1 cellular context compared by ENCODE assay signal in the genomic region with DNA sequence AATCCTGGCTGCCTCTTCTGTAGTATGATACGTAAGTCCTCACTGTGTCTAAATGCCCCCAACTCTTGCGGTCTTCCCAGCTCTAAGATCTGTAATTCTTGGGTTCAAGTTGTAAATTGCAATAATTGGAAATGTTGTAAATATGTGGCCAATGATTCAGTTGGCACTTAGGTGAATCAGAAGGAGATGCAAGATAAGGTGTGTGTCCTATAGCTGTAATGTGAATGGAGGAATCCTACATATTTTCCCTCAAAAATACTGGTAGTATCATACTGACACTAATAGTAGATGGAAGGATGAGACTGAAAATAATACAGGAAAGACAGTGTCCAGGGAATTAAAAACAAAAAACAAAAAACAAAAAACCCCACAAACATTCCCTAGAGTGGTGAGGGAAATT.
TF ChIP-seq lines count a peak whose summit lies in the region.

No MANE protein-coding gene starts in this region.

TF ChIP-seq in WTC11, 78 proteins besides CTCF, POLR2A, EP300 and RAD21 (continued from another document):
- TF ChIP-seq JAZF1 (CRISPR knock-in tag; IDR thresholded peaks at IDR 0.05) (no peak), SP1 (CRISPR knock-in tag; conservative IDR thresholded peaks at IDR 0.05) (no peak), ZNF219 (CRISPR knock-in tag; IDR thresholded peaks at IDR 0.05; ENCODE audit: borderline replicate concordance) (no peak), PRRX2 (CRISPR knock-in tag; IDR thresholded peaks at IDR 0.05) (no peak), NR3C1 (CRISPR knock-in tag; conservative IDR thresholded peaks at IDR 0.05; ENCODE audit: low read depth) (no peak), MYBL2 (CRISPR knock-in tag; IDR thresholded peaks at IDR 0.05) (no peak), ZNF416 (CRISPR knock-in tag; IDR thresholded peaks at IDR 0.05) (no peak), TEAD1 (CRISPR knock-in tag; IDR thresholded peaks at IDR 0.05) (no peak)
- TF ChIP-seq, protein P1, sequence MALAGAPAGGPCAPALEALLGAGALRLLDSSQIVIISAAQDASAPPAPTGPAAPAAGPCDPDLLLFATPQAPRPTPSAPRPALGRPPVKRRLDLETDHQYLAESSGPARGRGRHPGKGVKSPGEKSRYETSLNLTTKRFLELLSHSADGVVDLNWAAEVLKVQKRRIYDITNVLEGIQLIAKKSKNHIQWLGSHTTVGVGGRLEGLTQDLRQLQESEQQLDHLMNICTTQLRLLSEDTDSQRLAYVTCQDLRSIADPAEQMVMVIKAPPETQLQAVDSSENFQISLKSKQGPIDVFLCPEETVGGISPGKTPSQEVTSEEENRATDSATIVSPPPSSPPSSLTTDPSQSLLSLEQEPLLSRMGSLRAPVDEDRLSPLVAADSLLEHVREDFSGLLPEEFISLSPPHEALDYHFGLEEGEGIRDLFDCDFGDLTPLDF (CRISPR knock-in tag; IDR thresholded peaks at IDR 0.05), result no peak
- TF ChIP-seq, protein P2, sequence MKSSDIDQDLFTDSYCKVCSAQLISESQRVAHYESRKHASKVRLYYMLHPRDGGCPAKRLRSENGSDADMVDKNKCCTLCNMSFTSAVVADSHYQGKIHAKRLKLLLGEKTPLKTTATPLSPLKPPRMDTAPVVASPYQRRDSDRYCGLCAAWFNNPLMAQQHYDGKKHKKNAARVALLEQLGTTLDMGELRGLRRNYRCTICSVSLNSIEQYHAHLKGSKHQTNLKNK (CRISPR knock-in tag; IDR thresholded peaks at IDR 0.05), result no peak
- TF ChIP-seq, protein P3, sequence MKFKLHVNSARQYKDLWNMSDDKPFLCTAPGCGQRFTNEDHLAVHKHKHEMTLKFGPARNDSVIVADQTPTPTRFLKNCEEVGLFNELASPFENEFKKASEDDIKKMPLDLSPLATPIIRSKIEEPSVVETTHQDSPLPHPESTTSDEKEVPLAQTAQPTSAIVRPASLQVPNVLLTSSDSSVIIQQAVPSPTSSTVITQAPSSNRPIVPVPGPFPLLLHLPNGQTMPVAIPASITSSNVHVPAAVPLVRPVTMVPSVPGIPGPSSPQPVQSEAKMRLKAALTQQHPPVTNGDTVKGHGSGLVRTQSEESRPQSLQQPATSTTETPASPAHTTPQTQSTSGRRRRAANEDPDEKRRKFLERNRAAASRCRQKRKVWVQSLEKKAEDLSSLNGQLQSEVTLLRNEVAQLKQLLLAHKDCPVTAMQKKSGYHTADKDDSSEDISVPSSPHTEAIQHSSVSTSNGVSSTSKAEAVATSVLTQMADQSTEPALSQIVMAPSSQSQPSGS (CRISPR knock-in tag; IDR thresholded peaks at IDR 0.05; ENCODE audit: borderline replicate concordance, low read depth), result no peak
- TF ChIP-seq, protein P4, sequence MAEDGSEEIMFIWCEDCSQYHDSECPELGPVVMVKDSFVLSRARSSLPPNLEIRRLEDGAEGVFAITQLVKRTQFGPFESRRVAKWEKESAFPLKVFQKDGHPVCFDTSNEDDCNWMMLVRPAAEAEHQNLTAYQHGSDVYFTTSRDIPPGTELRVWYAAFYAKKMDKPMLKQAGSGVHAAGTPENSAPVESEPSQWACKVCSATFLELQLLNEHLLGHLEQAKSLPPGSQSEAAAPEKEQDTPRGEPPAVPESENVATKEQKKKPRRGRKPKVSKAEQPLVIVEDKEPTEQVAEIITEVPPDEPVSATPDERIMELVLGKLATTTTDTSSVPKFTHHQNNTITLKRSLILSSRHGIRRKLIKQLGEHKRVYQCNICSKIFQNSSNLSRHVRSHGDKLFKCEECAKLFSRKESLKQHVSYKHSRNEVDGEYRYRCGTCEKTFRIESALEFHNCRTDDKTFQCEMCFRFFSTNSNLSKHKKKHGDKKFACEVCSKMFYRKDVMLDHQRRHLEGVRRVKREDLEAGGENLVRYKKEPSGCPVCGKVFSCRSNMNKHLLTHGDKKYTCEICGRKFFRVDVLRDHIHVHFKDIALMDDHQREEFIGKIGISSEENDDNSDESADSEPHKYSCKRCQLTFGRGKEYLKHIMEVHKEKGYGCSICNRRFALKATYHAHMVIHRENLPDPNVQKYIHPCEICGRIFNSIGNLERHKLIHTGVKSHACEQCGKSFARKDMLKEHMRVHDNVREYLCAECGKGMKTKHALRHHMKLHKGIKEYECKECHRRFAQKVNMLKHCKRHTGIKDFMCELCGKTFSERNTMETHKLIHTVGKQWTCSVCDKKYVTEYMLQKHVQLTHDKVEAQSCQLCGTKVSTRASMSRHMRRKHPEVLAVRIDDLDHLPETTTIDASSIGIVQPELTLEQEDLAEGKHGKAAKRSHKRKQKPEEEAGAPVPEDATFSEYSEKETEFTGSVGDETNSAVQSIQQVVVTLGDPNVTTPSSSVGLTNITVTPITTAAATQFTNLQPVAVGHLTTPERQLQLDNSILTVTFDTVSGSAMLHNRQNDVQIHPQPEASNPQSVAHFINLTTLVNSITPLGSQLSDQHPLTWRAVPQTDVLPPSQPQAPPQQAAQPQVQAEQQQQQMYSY (CRISPR knock-in tag; IDR thresholded peaks at IDR 0.05), result no peak
